In the genomic region with DNA sequence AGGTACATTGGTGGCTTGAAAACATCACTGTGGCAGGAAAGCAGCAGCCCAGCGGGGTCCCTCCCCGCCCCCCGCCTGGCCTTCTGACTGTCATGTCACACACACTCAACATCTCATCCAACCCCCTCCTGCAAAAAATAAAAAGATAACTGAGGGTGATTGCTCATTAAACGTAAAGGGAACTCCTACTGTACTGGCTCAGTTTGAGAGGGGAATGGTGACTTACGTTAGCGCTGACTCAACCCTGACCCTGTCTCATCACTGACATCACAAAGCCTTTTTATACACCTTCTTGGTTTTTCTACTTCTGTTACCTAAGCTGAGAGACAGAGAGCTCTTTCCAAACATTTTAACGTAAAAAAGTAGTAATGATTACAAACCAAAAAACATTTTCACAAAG, we compare ENCODE assay signal across 11 cellular contexts. TPM values are rescaled to one million over a fixed set of nuclear protein-coding genes. Genes with fewer than 3 reads are reported as not detected.
"Had no signal": no experiment of that assay in that cellular context is flagged by ENCODE, and none has a peak within 500 bp of the region (broad histone marks: within the 10 kb centered on the region; RNA-seq: fewer than 3 reads in every experiment).

No MANE protein-coding gene starts in this region.

- DNase-seq: GM23248, GOT3, H7, H9, HCEC 1CT, HFFc6 had no signal

- H3K9me3 ChIP-seq: HAP-1 had no signal

- H3K9ac ChIP-seq: GM23248 had no signal

- H3K27ac ChIP-seq: GM23248 had no signal

- H3K36me3 ChIP-seq: HAP-1 had no signal

- H2AFZ ChIP-seq: GM23248, GM23338 had no signal

- FAIRE-seq: H1, H54 had no signal

- H3K4me2 ChIP-seq: GM23338 had no signal

- ATAC-seq: GM23338, HCT116 had no signal

- H3K4me3 ChIP-seq: GM23248, GM23338, HAP-1 had no signal

- H3K4me1 ChIP-seq: HAP-1 had no signal

RNA-seq across cellular contexts. Expression of gene ADARB2, which starts 48.8 kb away (rescaled TPM):
- total RNA-seq: GM23248, HFFc6 had no signal
- polyA plus RNA-seq: GM23248 had no signal
